Comparison of ENCODE assay signal across 8 cellular contexts in genomic region chr3:46895204-46895660, GRCh38. TPM values are rescaled to one million over a fixed set of nuclear protein-coding genes. Genes with fewer than 3 reads are reported as not detected.
A peak's percentile ranks its signal among the peaks of the same experiment; 100 is the strongest.
DNase-seq lines count a peak whose midpoint lies in the region; ATAC-seq and TF ChIP-seq lines count a peak whose summit lies in the region.

No MANE protein-coding gene starts in this region.

- H3K27ac ChIP-seq in CD8-positive, alpha-beta T cell (ENCODE audit: low read depth, low read length), result no peak overlapping the region
- no peak overlapping the region for H3K27ac ChIP-seq in ascending aorta

- peaks cover 12% of the 10 kb centered on the region for H3K4me1 Mint-ChIP-seq in CD8-positive, alpha-beta T cell (ENCODE audit: low read depth)

- no peak overlapping the region for H3K27ac Mint-ChIP-seq in CD8-positive, alpha-beta T cell

- POLR2A ChIA-PET in CD8-positive, alpha-beta T cell (lab: Charles Lee), result no interaction called here

- CTCF ChIA-PET in CD8-positive, alpha-beta T cell (lab: Charles Lee), result interaction anchor here (0.7 to 3.8 kb wide), 27 partner anchors 8 to 429 kb away, joined by 3 to 40 read pairs (median 5); partner anchors contain the start of gene MYL3

- peak; percentile 71 for TF ChIP-seq CTCF in CD8-positive, alpha-beta T cell (IDR thresholded peaks at IDR 0.05)
- TF ChIP-seq CTCF in ascending aorta (IDR thresholded peaks at IDR 0.05), result peak; percentile 77 to 90 (median 82)

- peak; percentile 94 for TF ChIP-seq RAD21 in Ishikawa (IDR thresholded peaks at IDR 0.05; ENCODE audit: low read depth)

- H3K27me3 ChIP-seq in CD8-positive, alpha-beta T cell (ENCODE audit: insufficient read depth, low read length), result peaks cover 4% of the 10 kb centered on the region
- H3K27me3 ChIP-seq in ascending aorta, result no peaks in the 10 kb centered on the region

- no peaks in the 10 kb centered on the region for H3K36me3 Mint-ChIP-seq in CD8-positive, alpha-beta T cell

- no peaks in the 10 kb centered on the region for H3K36me3 ChIP-seq in CD8-positive, alpha-beta T cell (ENCODE audit: insufficient read depth, low read length)
- H3K36me3 ChIP-seq in ascending aorta, result no peaks in the 10 kb centered on the region

- intact Hi-C loops in CD8-positive, alpha-beta T cell (cut with DNase I, micrococcal nuclease), result loop anchor here (1.0 to 5.0 kb wide), 4 partner anchors 29 to 408 kb away; no protein-coding TSS in a partner anchor
- intact Hi-C loops in ascending aorta (cut with DNase I), result loop anchor here (1.0 kb wide), 2 partner anchors 28 to 190 kb away; no protein-coding TSS in a partner anchor

- H3K9me3 Mint-ChIP-seq in CD8-positive, alpha-beta T cell, result no peaks in the 10 kb centered on the region

- peaks cover 54% of the 10 kb centered on the region for H3K27me3 Mint-ChIP-seq in CD8-positive, alpha-beta T cell (ENCODE audit: low read depth)

- no peak for TF ChIP-seq EP300 in Ishikawa (IDR thresholded peaks at IDR 0.05; ENCODE audit: borderline replicate concordance)

- DNase-seq in CD8-positive, alpha-beta T cell, result peak; percentile 61 to 87 (median 77)
- DNase-seq in T-helper 22 cell (ENCODE audit: low read depth) (peak; percentile 42), ascending aorta (ENCODE audit: low spot score in 2 of 2) (no peak), iPS-NIHi7 (ENCODE audit: extremely low spot score) (peak; percentile 63), NCI-H1436 treated with DMSO at 0.1 percent for 48 hours (lab: John Stamatoyannopoulos, UW) (no peak)
- DNase-seq in stimulated activated CD4-positive, alpha-beta T cell treated with anti-CD3 and anti-CD28 coated beads, Interleukin-1b, Interleukin-23, amount 100 ng/mL, for 48 hours, result peak; percentile 70

- peak; percentile 91 for ATAC-seq in CD8-positive, alpha-beta T cell
- ATAC-seq in GM19324 (IDR thresholded peaks at IDR 0.05; ENCODE audit: low FRiP score, unreplicated experiment), result no peak

- H3K4me3 Mint-ChIP-seq in CD8-positive, alpha-beta T cell, result no peak overlapping the region

- no peak overlapping the region for H3K4me3 ChIP-seq in CD8-positive, alpha-beta T cell (ENCODE audit: low read depth, low read length)
- no peak overlapping the region for H3K4me3 ChIP-seq in ascending aorta

- no peaks in the 10 kb centered on the region for H3K9me3 ChIP-seq in CD8-positive, alpha-beta T cell (ENCODE audit: low read length)
- H3K9me3 ChIP-seq in ascending aorta, result no peaks in the 10 kb centered on the region

- no peaks in the 10 kb centered on the region for H3K4me1 ChIP-seq in CD8-positive, alpha-beta T cell (ENCODE audit: insufficient read depth, low read length)
- peaks cover 0 to 39% of the 10 kb centered on the region in 2 donors for H3K4me1 ChIP-seq in ascending aorta

TF ChIP-seq in Ishikawa, 13 proteins besides CTCF, POLR2A, EP300 and RAD21:
- TF ChIP-seq USF1 (IDR thresholded peaks at IDR 0.05) (no peak), YY1 (IDR thresholded peaks at IDR 0.05; ENCODE audit: low read depth) (no peak), TAF1 (IDR thresholded peaks at IDR 0.05; ENCODE audit: low read depth) (no peak), CEBPB (IDR thresholded peaks at IDR 0.05) (no peak), ZBTB7A (IDR thresholded peaks at IDR 0.05; ENCODE audit: low read depth) (no peak), TEAD4 (IDR thresholded peaks at IDR 0.05) (no peak), EGR1 (IDR thresholded peaks at IDR 0.05) (no peak), CREB1 (IDR thresholded peaks at IDR 0.05; ENCODE audit: low read depth) (no peak), REST (IDR thresholded peaks at IDR 0.05; ENCODE audit: low read depth) (no peak), TCF12 (IDR thresholded peaks at IDR 0.05; ENCODE audit: low read depth) (no peak), FOXM1 (IDR thresholded peaks at IDR 0.05; ENCODE audit: borderline replicate concordance, low read depth) (no peak), NFIC (IDR thresholded peaks at IDR 0.05) (no peak), MAX (IDR thresholded peaks at IDR 0.05) (no peak)

RNA-seq across cellular contexts. Expression of gene PTH1R, which starts 17.7 kb away (rescaled TPM):
- total RNA-seq in CD8-positive, alpha-beta T cell, result not detected
- total RNA-seq in ascending aorta, result 10.3 TPM

RNA-seq across cellular contexts. Expression of gene MYL3, which starts 32.0 kb away (rescaled TPM):
- total RNA-seq in CD8-positive, alpha-beta T cell, result not detected
- 3.6 TPM for total RNA-seq in ascending aorta

Comparison
In these comparisons a context has a peak if more than half of its experiments do, and no peak if none do; other contexts are left out.
1. DNase-seq: peak in CD8-positive, alpha-beta T cell (7 of 7), T-helper 22 cell (single experiment), iPS-NIHi7 (single experiment) and stimulated activated CD4-positive, alpha-beta T cell treated with anti-CD3 and anti-CD28 coated beads, Interleukin-1b, Interleukin-23, amount 100 ng/mL, for 48 hours (single experiment); none in ascending aorta (0 of 2) and NCI-H1436 treated with DMSO at 0.1 percent for 48 hours (single experiment).
2. RNA of gene PTH1R, which starts 17.7 kb away (total RNA-seq): 10.3 TPM in ascending aorta (single experiment); not detected in CD8-positive, alpha-beta T cell; every median in the first group is over 10 times any median in the second.